Comparison of ENCODE assay signal across 22 cellular contexts in the genomic region with DNA sequence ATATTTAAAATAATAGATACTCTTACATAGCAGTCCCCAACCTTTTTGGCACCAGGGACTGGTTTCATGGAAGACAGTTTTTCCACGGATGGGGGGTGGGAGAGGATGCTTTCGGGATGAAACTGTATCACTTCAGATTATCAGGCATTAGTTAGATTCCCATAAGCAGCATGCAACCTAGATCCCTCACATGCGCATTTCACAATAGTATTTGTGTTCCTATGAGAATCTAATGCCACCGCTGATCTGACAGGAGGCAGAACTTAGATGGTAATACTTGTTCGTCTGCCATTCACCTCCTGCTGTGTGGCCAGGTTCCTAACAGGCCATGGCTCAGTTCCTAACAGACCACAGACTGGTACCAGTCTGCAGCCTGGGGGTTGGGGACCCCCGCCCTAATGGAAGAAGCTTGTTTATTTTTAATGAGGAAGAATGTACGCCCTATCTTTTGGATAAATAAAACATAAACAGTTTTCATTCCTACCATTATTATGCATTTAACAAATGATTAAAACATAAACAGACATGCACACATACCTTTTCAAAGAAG.
"Had no signal": no experiment of that assay in that cellular context is flagged by ENCODE, and none has a peak within 500 bp of the region (broad histone marks: within the 10 kb centered on the region; RNA-seq: fewer than 3 reads in every experiment).

No MANE protein-coding gene starts in this region.

- H3K27me3 ChIP-seq: esophagus muscularis mucosa, gastrocnemius medialis, heart left ventricle, hepatocyte, left lung, neutrophil, pancreas, right lobe of liver, tibial nerve, upper lobe of left lung had no signal

- H3K4me3 Mint-ChIP-seq: central memory CD8-positive, alpha-beta T cell; naive thymus-derived CD8-positive, alpha-beta T cell; stimulated activated naive B cell treated with anti-CD40 and anti-IgM and Interleukin-4, amounts not matched to agents 10 μg/mL and 1 μg/mL and 100 μg/mL, for 72 hours; stimulated activated naive CD8-positive, alpha-beta T cell treated with anti-CD3 and anti-CD28 coated beads, Interleukin-15, Interleukin-2, amounts not matched to agents 100 ng/mL and 50 ng/mL, for 24 hours had no signal

- H3K27me3 Mint-ChIP-seq: central memory CD8-positive, alpha-beta T cell; naive thymus-derived CD8-positive, alpha-beta T cell; stimulated activated naive B cell treated with anti-CD40 and anti-IgM and Interleukin-4, amounts not matched to agents 10 μg/mL and 1 μg/mL and 100 μg/mL, for 72 hours; stimulated activated naive CD8-positive, alpha-beta T cell treated with anti-CD3 and anti-CD28 coated beads, Interleukin-15, Interleukin-2, amounts not matched to agents 100 ng/mL and 50 ng/mL, for 24 hours had no signal

- DNase-seq: cortex of kidney; gastrocnemius medialis; heart left ventricle; left cardiac atrium; left lung; mesendoderm; midbrain; naive thymus-derived CD8-positive, alpha-beta T cell; pancreas; right lobe of liver; small intestine; stimulated activated CD4-positive, alpha-beta T cell treated with anti-CD3 and anti-CD28 coated beads, Interleukin-15, amount 100 ng/mL, for 24 hours; stimulated activated CD4-positive, alpha-beta T cell treated with anti-CD3 and anti-CD28 coated beads, Interleukin-2, amount 100 ng/mL, for 48 hours; stimulated activated naive B cell treated with anti-CD40 and anti-IgM and Interleukin-4, amounts not matched to agents 10 μg/mL and 1 μg/mL and 100 μg/mL, for 72 hours; upper lobe of left lung had no signal

- H3K27ac Mint-ChIP-seq: naive thymus-derived CD8-positive, alpha-beta T cell; stimulated activated naive B cell treated with anti-CD40 and anti-IgM and Interleukin-4, amounts not matched to agents 10 μg/mL and 1 μg/mL and 100 μg/mL, for 72 hours; stimulated activated naive CD8-positive, alpha-beta T cell treated with anti-CD3 and anti-CD28 coated beads, Interleukin-15, Interleukin-2, amounts not matched to agents 100 ng/mL and 50 ng/mL, for 24 hours had no signal

- H3K36me3 ChIP-seq: gastrocnemius medialis, left lung, pancreas, right lobe of liver, thoracic aorta had no signal

- H3K9me3 ChIP-seq: esophagus muscularis mucosa, gastrocnemius medialis, neutrophil, pancreas, right lobe of liver, upper lobe of left lung had no signal

- H3K4me1 ChIP-seq: gastrocnemius medialis, heart left ventricle, left lung, pancreas had no signal

- H3K9me3 Mint-ChIP-seq: central memory CD8-positive, alpha-beta T cell had no signal

- H3K4me2 ChIP-seq: hepatocyte had no signal

- H3K27ac ChIP-seq: esophagus muscularis mucosa, gastrocnemius medialis, heart left ventricle, hepatocyte, left lung, neutrophil, pancreas, right lobe of liver, thoracic aorta, tibial nerve, upper lobe of left lung had no signal

- H2AFZ ChIP-seq: hepatocyte had no signal

- H3K4me3 ChIP-seq: esophagus muscularis mucosa, gastrocnemius medialis, heart left ventricle, hepatocyte, left lung, pancreas, right lobe of liver, thoracic aorta, tibial nerve, upper lobe of left lung had no signal
